ENCODE assay signal across 24 cellular contexts in genomic region chr3:129738189-129738588, GRCh38.
"Had no signal": no experiment of that assay in that cellular context is flagged by ENCODE, and none has a peak within 500 bp of the region (broad histone marks: within the 10 kb centered on the region; RNA-seq: fewer than 3 reads in every experiment).

No MANE protein-coding gene starts in this region.

- DNase-seq: effector memory CD8-positive, alpha-beta T cell; erythroblast; esophagus squamous epithelium; foreskin fibroblast; gastrocnemius medialis; head of caudate nucleus; left cardiac atrium; left ventricle myocardium superior; lower lobe of right lung; naive thymus-derived CD8-positive, alpha-beta T cell; nephron progenitor cell; nucleus accumbens; psoas muscle; right cardiac atrium; spleen; stimulated activated CD4-positive, alpha-beta T cell treated with anti-CD3 and anti-CD28 coated beads, Interleukin-4, amount 100 ng/mL, for 4 hours; stimulated activated naive CD8-positive, alpha-beta T cell treated with anti-CD3 and anti-CD28 coated beads, Interleukin-15, amount 100 ng/mL, for 72 hours; transverse colon; upper lobe of right lung; uterus had no signal

- H3K36me3 ChIP-seq: gastrocnemius medialis, lower lobe of right lung, spleen, suprapubic skin, transverse colon, upper lobe of right lung, uterus had no signal

- H3K9me3 Mint-ChIP-seq: effector memory CD8-positive, alpha-beta T cell; naive thymus-derived CD8-positive, alpha-beta T cell; nephron progenitor cell; stimulated activated memory B cell treated with anti-CD40 and anti-IgM and Interleukin-4, amounts not matched to agents 10 μg/mL and 1 μg/mL and 100 μg/mL, for 72 hours; stimulated activated naive CD8-positive, alpha-beta T cell treated with anti-CD3 and anti-CD28 coated beads, Interleukin-15, amount 100 ng/mL, for 72 hours had no signal

- H3K27ac Mint-ChIP-seq: effector memory CD8-positive, alpha-beta T cell; naive thymus-derived CD8-positive, alpha-beta T cell; nephron progenitor cell; stimulated activated memory B cell treated with anti-CD40 and anti-IgM and Interleukin-4, amounts not matched to agents 10 μg/mL and 1 μg/mL and 100 μg/mL, for 72 hours; stimulated activated naive CD8-positive, alpha-beta T cell treated with anti-CD3 and anti-CD28 coated beads, Interleukin-15, amount 100 ng/mL, for 72 hours had no signal

- H3K27me3 ChIP-seq: esophagus squamous epithelium, gastrocnemius medialis, spleen, suprapubic skin, transverse colon, upper lobe of right lung, uterus had no signal

- H3K9me3 ChIP-seq: esophagus squamous epithelium, gastrocnemius medialis, lower lobe of right lung, psoas muscle, spleen, suprapubic skin, transverse colon, upper lobe of right lung, uterus had no signal

- H3K27me3 Mint-ChIP-seq: effector memory CD8-positive, alpha-beta T cell; naive thymus-derived CD8-positive, alpha-beta T cell; stimulated activated memory B cell treated with anti-CD40 and anti-IgM and Interleukin-4, amounts not matched to agents 10 μg/mL and 1 μg/mL and 100 μg/mL, for 72 hours; stimulated activated naive CD8-positive, alpha-beta T cell treated with anti-CD3 and anti-CD28 coated beads, Interleukin-15, amount 100 ng/mL, for 72 hours had no signal

- H3K4me1 ChIP-seq: esophagus squamous epithelium, upper lobe of right lung, uterus had no signal

- H3K27ac ChIP-seq: coronary artery, esophagus squamous epithelium, gastrocnemius medialis, lower lobe of right lung, psoas muscle, spleen, suprapubic skin, transverse colon, upper lobe of right lung, uterus had no signal

- H3K4me3 Mint-ChIP-seq: effector memory CD8-positive, alpha-beta T cell; naive thymus-derived CD8-positive, alpha-beta T cell; nephron progenitor cell; stimulated activated memory B cell treated with anti-CD40 and anti-IgM and Interleukin-4, amounts not matched to agents 10 μg/mL and 1 μg/mL and 100 μg/mL, for 72 hours; stimulated activated naive CD8-positive, alpha-beta T cell treated with anti-CD3 and anti-CD28 coated beads, Interleukin-15, amount 100 ng/mL, for 72 hours had no signal

- ATAC-seq: effector memory CD8-positive, alpha-beta T cell; gastrocnemius medialis; left cardiac atrium; left ventricle myocardium superior; naive thymus-derived CD8-positive, alpha-beta T cell; psoas muscle; right cardiac atrium; stimulated activated memory B cell treated with anti-CD40 and anti-IgM and Interleukin-4, amounts not matched to agents 10 μg/mL and 1 μg/mL and 100 μg/mL, for 72 hours; stimulated activated naive CD8-positive, alpha-beta T cell treated with anti-CD3 and anti-CD28 coated beads, Interleukin-15, amount 100 ng/mL, for 72 hours; upper lobe of right lung had no signal

- H3K4me3 ChIP-seq: coronary artery, esophagus squamous epithelium, gastrocnemius medialis, lower lobe of right lung, psoas muscle, skin epidermis, spleen, suprapubic skin, transverse colon, upper lobe of right lung, uterus had no signal

- H3K4me1 Mint-ChIP-seq: nephron progenitor cell had no signal
